1 cellular context compared by ENCODE assay signal in genomic region chr6:37580164-37580955, GRCh38.
TF ChIP-seq lines count a peak whose summit lies in the region.

No MANE protein-coding gene starts in this region.

TF ChIP-seq in HepG2, 621 proteins besides CTCF, POLR2A, EP300 and RAD21 (continued from another document):
- TF ChIP-seq ZC3H4 (CRISPR knock-in tag; IDR thresholded peaks at IDR 0.05; ENCODE audit: borderline replicate concordance) = no peak
- 0 out of 2 replicates have a peak, but pooled peaks have one; percentile 12 for TF ChIP-seq MAFF (IDR thresholded peaks at IDR 0.05; ENCODE audit: low read depth, low read length)
- no peak for TF ChIP-seq ZNF343 (CRISPR knock-in tag; IDR thresholded peaks at IDR 0.05)
- TF ChIP-seq ZBTB21 (CRISPR knock-in tag; IDR thresholded peaks at IDR 0.05) = no peak
